1 cellular context compared by ENCODE assay signal in genomic region chr16:89291776-89292175, GRCh38.
TF ChIP-seq lines count a peak whose summit lies in the region.

No MANE protein-coding gene starts in this region.

TF ChIP-seq in GM23338, 12 proteins besides CTCF, POLR2A, EP300 and RAD21 (continued from another document):
- TF ChIP-seq ZNF462 (CRISPR knock-in tag; IDR thresholded peaks at IDR 0.05) (no peak), POLR2AphosphoS5 (IDR thresholded peaks at IDR 0.05; ENCODE audit: low read depth) (no peak), JUNB (IDR thresholded peaks at IDR 0.05; ENCODE audit: unreplicated experiment) (no peak), ZNF114 (CRISPR knock-in tag; IDR thresholded peaks at IDR 0.05) (no peak), REST (IDR thresholded peaks at IDR 0.05; ENCODE audit: unreplicated experiment) (no peak)
